In genomic region chr1:21902378-21903012, GRCh38 we compare ENCODE assay signal across 14 cellular contexts. TPM values are rescaled to one million over a fixed set of nuclear protein-coding genes. Genes with fewer than 3 reads are reported as not detected.
DNase-seq lines count a peak whose midpoint lies in the region; ATAC-seq and TF ChIP-seq lines count a peak whose summit lies in the region.
"Had no signal": no experiment of that assay in that cellular context is flagged by ENCODE, and none has a peak within 500 bp of the region (broad histone marks: within the 10 kb centered on the region; RNA-seq: fewer than 3 reads in every experiment).

No MANE protein-coding gene starts in this region.

- peaks cover 36% of the 10 kb centered on the region for H3K4me1 Mint-ChIP-seq in progenitor cell of endocrine pancreas (ENCODE audit: low read depth)

- H3K27ac Mint-ChIP-seq in progenitor cell of endocrine pancreas = peak overlapping the region; percentile 88

- TF ChIP-seq CTCF in heart right ventricle (IDR thresholded peaks at IDR 0.05) (no peak), right atrium auricular region (IDR thresholded peaks at IDR 0.05) (no peak), progenitor cell of endocrine pancreas (IDR thresholded peaks at IDR 0.05; ENCODE audit: unreplicated experiment) (no peak)

- H3K27ac ChIP-seq in heart right ventricle (peak overlapping the region; percentile 67 to 99 (median 92)), right atrium auricular region (peak overlapping the region; percentile 91 to 94)
- H3K27ac ChIP-seq: parathyroid adenoma had no signal

- H3K4me3 ChIP-seq in heart right ventricle = no peak overlapping the region
- H3K4me3 ChIP-seq in right atrium auricular region = no peak overlapping the region

- no peak for ATAC-seq in heart right ventricle
- ATAC-seq in Right ventricle myocardium inferior = no peak
- ATAC-seq in GM21381 (IDR thresholded peaks at IDR 0.05; ENCODE audit: unreplicated experiment) = no peak

- peak overlapping the region; percentile 5 for H3K4me3 Mint-ChIP-seq in progenitor cell of endocrine pancreas (ENCODE audit: low read depth)

- H3K9me3 ChIP-seq in heart right ventricle (no peaks in the 10 kb centered on the region), right atrium auricular region (no peaks in the 10 kb centered on the region)
- H3K9me3 ChIP-seq: SK-N-SH had no signal

- H3K36me3 Mint-ChIP-seq in progenitor cell of endocrine pancreas (ENCODE audit: insufficient read depth) = peaks cover 4% of the 10 kb centered on the region

- intact Hi-C loops in heart right ventricle (cut with DNase I) (loop anchor here in 3 of 10 donors (5.0 kb wide), 1 partner anchor 35 kb away; the partner anchor contains the start of gene HSPG2 (in 3 of the 3)), Right ventricle myocardium inferior (cut with DNase I) (no loop called here)

- H3K9me3 Mint-ChIP-seq in progenitor cell of endocrine pancreas (ENCODE audit: low read depth) = no peaks in the 10 kb centered on the region

- H3K27me3 Mint-ChIP-seq in progenitor cell of endocrine pancreas = no peaks in the 10 kb centered on the region

- peaks cover 84 to 100% (median 98%) of the 10 kb centered on the region in 9 donors for H3K4me1 ChIP-seq in heart right ventricle
- H3K4me1 ChIP-seq in right atrium auricular region = peaks cover 0 to 100% of the 10 kb centered on the region in 2 donors
- H3K4me1 ChIP-seq: parathyroid adenoma had no signal

- 53 to 57% methylated on average over 10 of the region's 10 CpGs for WGBS in heart right ventricle, 2 donors

- no peak for DNase-seq in heart right ventricle
- no peak for DNase-seq in Right ventricle myocardium inferior (ENCODE audit: missing footprints)
- no peak for DNase-seq in right atrium auricular region (ENCODE audit: low spot score)
- no peak for DNase-seq in progenitor cell of endocrine pancreas (ENCODE audit: low spot score, unreplicated experiment)
- DNase-seq in T1000 (lab: John Stamatoyannopoulos, UW) = no peak
- no peak for DNase-seq in NCI-H1436 treated with DMSO at 0.1 percent for 48 hours (lab: John Stamatoyannopoulos, UW)
- DNase-seq in activated T-cell treated with anti-CD3 and anti-CD28 coated beads, Interleukin-2, amount 50 U/mL, for 48 hours = no peak
- DNase-seq: foreskin fibroblast, kidney glomerular epithelial cell, NCI-H1417, NCI-H526, SK-N-SH had no signal

- H3K27me3 ChIP-seq in heart right ventricle (no peaks in the 10 kb centered on the region), right atrium auricular region (no peaks in the 10 kb centered on the region)

- H3K36me3 ChIP-seq in heart right ventricle (peaks cover 0 to 38% (median 0%) of the 10 kb centered on the region in 9 donors), right atrium auricular region (peaks cover 6% of the 10 kb centered on the region)

RNA-seq across cellular contexts. Expression of gene HSPG2, which starts 34.6 kb away (rescaled TPM):
- total RNA-seq in heart right ventricle (100 to 1,000 TPM; 249 to 508 (median 320) TPM), Right ventricle myocardium inferior (269 TPM), right atrium auricular region (100 to 1,000 TPM; 424 to 557 TPM), progenitor cell of endocrine pancreas (656 and 657 TPM in 2 replicates)
- polyA plus RNA-seq in heart right ventricle = 100 to 1,000 TPM; 221 to 276 TPM
